In the genomic region with DNA sequence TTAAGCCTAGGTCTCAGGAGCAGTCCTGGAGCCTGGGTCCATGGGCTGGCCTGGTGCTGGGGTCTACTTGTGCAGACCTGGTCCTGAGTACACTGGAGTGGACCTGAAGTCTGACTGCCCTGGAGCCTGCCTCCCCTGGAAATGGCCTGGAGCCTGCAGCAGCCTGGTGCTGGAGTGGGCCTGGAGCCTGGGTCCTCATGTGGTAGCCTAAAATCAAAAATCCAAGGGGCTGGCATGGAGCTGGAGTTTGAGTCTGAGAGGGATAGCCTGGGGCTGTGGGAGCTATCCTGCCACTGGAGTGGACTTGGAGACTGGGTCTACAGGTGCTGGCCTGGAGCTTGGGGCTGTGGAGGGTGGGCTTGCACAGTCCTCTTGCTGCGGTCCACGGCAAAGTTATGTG, we compare ENCODE assay signal across 9 cellular contexts. TPM values are rescaled to one million over a fixed set of nuclear protein-coding genes. Genes with fewer than 3 reads are reported as not detected.
"Had no signal": no experiment of that assay in that cellular context is flagged by ENCODE, and none has a peak within 500 bp of the region (broad histone marks: within the 10 kb centered on the region; RNA-seq: fewer than 3 reads in every experiment).

No MANE protein-coding gene starts in this region.

- FAIRE-seq: H1, H54, HTR-8/SVneo, K562 had no signal

- H3K4me3 Mint-ChIP-seq: GM23338, H9 had no signal

- ATAC-seq: GM23338, K562 had no signal

- H3K27ac Mint-ChIP-seq: GM23338, H9 had no signal

- H3K4me3 ChIP-seq: GM23338, K562 had no signal

- DNase-seq: H9, HCEC 1CT, IMR-90 had no signal

RNA-seq across cellular contexts. Expression of gene FAM227B, which starts 15.0 kb away (rescaled TPM):
- total RNA-seq: HT-29 had no signal
